1 cellular context compared by ENCODE assay signal in genomic region chr10:125521721-125522680, GRCh38.
TF ChIP-seq lines count a peak whose summit lies in the region.

No MANE protein-coding gene starts in this region.

TF ChIP-seq in H1, 55 proteins besides CTCF, POLR2A, EP300 and RAD21 (continued from another document):
- TF ChIP-seq SIN3A (conservative IDR thresholded peaks at IDR 0.05 in 1 of 2, IDR thresholded peaks at IDR 0.05 in 1 of 2; ENCODE audit: low read depth in 1 of 2, low read length in 2 of 2) = no peak
- no peak for TF ChIP-seq TEAD4 (IDR thresholded peaks at IDR 0.05; ENCODE audit: low read depth, low read length)
- TF ChIP-seq, protein P1, sequence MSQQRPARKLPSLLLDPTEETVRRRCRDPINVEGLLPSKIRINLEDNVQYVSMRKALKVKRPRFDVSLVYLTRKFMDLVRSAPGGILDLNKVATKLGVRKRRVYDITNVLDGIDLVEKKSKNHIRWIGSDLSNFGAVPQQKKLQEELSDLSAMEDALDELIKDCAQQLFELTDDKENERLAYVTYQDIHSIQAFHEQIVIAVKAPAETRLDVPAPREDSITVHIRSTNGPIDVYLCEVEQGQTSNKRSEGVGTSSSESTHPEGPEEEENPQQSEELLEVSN (IDR thresholded peaks at IDR 0.05) = peak; percentile 94
- TF ChIP-seq, protein P2, sequence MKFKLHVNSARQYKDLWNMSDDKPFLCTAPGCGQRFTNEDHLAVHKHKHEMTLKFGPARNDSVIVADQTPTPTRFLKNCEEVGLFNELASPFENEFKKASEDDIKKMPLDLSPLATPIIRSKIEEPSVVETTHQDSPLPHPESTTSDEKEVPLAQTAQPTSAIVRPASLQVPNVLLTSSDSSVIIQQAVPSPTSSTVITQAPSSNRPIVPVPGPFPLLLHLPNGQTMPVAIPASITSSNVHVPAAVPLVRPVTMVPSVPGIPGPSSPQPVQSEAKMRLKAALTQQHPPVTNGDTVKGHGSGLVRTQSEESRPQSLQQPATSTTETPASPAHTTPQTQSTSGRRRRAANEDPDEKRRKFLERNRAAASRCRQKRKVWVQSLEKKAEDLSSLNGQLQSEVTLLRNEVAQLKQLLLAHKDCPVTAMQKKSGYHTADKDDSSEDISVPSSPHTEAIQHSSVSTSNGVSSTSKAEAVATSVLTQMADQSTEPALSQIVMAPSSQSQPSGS (IDR thresholded peaks at IDR 0.05; ENCODE audit: low read length) = no peak
- TF ChIP-seq BCL11A (IDR thresholded peaks at IDR 0.05; ENCODE audit: low read depth in 2 of 2, low read length in 2 of 2) = no peak
- TF ChIP-seq, protein P3, sequence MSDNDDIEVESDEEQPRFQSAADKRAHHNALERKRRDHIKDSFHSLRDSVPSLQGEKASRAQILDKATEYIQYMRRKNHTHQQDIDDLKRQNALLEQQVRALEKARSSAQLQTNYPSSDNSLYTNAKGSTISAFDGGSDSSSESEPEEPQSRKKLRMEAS (IDR thresholded peaks at IDR 0.05) = peak; percentile 96
